In the genomic region with DNA sequence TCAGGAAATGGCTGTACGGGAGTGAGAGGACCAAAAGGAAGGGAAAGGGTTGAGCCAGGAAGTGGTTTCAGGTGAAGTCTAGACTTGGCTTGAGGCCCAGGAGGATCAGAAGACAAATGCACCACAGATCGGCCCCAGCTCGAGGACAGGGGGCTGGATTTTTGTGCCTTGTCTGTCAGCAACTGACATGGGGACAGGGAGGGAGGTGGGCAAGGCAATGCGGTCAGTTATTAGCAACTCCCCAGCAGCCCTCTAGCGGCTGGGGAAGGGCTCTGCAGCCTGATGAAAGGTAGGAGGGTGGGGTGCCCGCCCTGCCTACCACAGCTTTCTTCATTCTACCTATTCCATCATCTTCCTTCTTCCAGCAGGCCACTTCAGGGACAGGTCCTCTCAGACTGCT, we compare ENCODE assay signal across 9 cellular contexts. TPM values are rescaled to one million over a fixed set of nuclear protein-coding genes. Genes with fewer than 3 reads are reported as not detected.
A peak's percentile ranks its signal among the peaks of the same experiment; 100 is the strongest.
DNase-seq lines count a peak whose midpoint lies in the region; ATAC-seq and TF ChIP-seq lines count a peak whose summit lies in the region.
"Had no signal": no experiment of that assay in that cellular context is flagged by ENCODE, and none has a peak within 500 bp of the region (broad histone marks: within the 10 kb centered on the region; RNA-seq: fewer than 3 reads in every experiment).

No MANE protein-coding gene starts in this region.

- DNase-seq in BE2C (peak; percentile 57), NOMO-1 treated with DMSO at 0.1 percent for 48 hours (lab: John Stamatoyannopoulos, UW; ENCODE audit: unreplicated experiment) (peak; percentile 5), colonic mucosa (peak; percentile 21), myocyte (ENCODE audit: low read depth) (peak; percentile 23), superior temporal gyrus (ENCODE audit: extremely low spot score) (no peak), NCI-H226 (no peak)

- no peak overlapping the region for H3K4me3 ChIP-seq in BE2C (ENCODE audit: low read depth, low read length)
- H3K4me3 ChIP-seq in GM12875 (ENCODE audit: low read depth, low read length), result no peak overlapping the region
- no peak overlapping the region for H3K4me3 ChIP-seq in colonic mucosa
- H3K4me3 ChIP-seq: SK-N-MC had no signal

- H3K36me3 ChIP-seq in BE2C, result no peaks in the 10 kb centered on the region
- H3K36me3 ChIP-seq in colonic mucosa, result no peaks in the 10 kb centered on the region

- H3K27me3 ChIP-seq in BE2C (no peaks in the 10 kb centered on the region), colonic mucosa (no peaks in the 10 kb centered on the region)

- no peak overlapping the region for H3K27ac ChIP-seq in colonic mucosa
- H3K27ac ChIP-seq: SK-N-MC had no signal

- H3K9ac ChIP-seq in colonic mucosa (ENCODE audit: low read depth in 2 of 2, low read length in 2 of 2), result no peak overlapping the region

- ATAC-seq in HG02759 (IDR thresholded peaks at IDR 0.05; ENCODE audit: unreplicated experiment), result peak; percentile 94

- H3K4me1 ChIP-seq in BE2C, result peaks cover under 1% of the 10 kb centered on the region; the same call in 1 of the 2 replicates
- no peaks in the 10 kb centered on the region for H3K4me1 ChIP-seq in colonic mucosa

- H3K9me3 ChIP-seq in BE2C (no peaks in the 10 kb centered on the region), colonic mucosa (no peaks in the 10 kb centered on the region)

- intact Hi-C loops in colonic mucosa (cut with DNase I), result loop anchor here (10.0 kb wide), 2 partner anchors 295 to 355 kb away; no protein-coding TSS in a partner anchor

- TF ChIP-seq CTCF in BE2C (IDR thresholded peaks at IDR 0.05; ENCODE audit: low read depth, low read length), result peak; percentile 91
- peak; percentile 95 for TF ChIP-seq CTCF in GM12875 (IDR thresholded peaks at IDR 0.05; ENCODE audit: borderline replicate concordance, insufficient read depth, low read depth, low read length)
- peak; percentile 62 for TF ChIP-seq CTCF in colonic mucosa (IDR thresholded peaks at IDR 0.05)

RNA-seq across cellular contexts. Expression of gene CPO, which starts 50.0 kb away (rescaled TPM):
- polyA plus RNA-seq in BE2C (2012; ENCODE audit: insufficient read depth, insufficient read length, low read depth), result 0.97 TPM
- not detected for total RNA-seq in colonic mucosa
- total RNA-seq in myocyte, result not detected in 2 replicates
- polyA plus RNA-seq in myocyte (2012), result not detected

Comparison
In these comparisons a context has a peak if more than half of its experiments do, and no peak if none do; other contexts are left out.
1. DNase-seq: peak in BE2C (single experiment), NOMO-1 treated with DMSO at 0.1 percent for 48 hours (single experiment), colonic mucosa (single experiment) and myocyte (single experiment); none in superior temporal gyrus (single experiment) and NCI-H226 (single experiment).
2. Peak in every context shown above with its lines, with median percentiles within 50 percentile points of each other: CTCF ChIP-seq.